1 cellular context compared by ENCODE assay signal in genomic region chr1:8680628-8681316, GRCh38.
TF ChIP-seq lines count a peak whose summit lies in the region.

No MANE protein-coding gene starts in this region.

TF ChIP-seq in GM23338, 12 proteins besides CTCF, POLR2A, EP300 and RAD21 (continued from another document):
- no peak for TF ChIP-seq ETS1 (IDR thresholded peaks at IDR 0.05)
- no peak for TF ChIP-seq EZH2 (IDR thresholded peaks at IDR 0.05; ENCODE audit: low read depth, unreplicated experiment)
- no peak for TF ChIP-seq CREB1 (CRISPR knock-in tag; IDR thresholded peaks at IDR 0.05; ENCODE audit: low read depth)
- TF ChIP-seq POLR2AphosphoS5 (IDR thresholded peaks at IDR 0.05; ENCODE audit: low read depth): no peak
- no peak for TF ChIP-seq REST (IDR thresholded peaks at IDR 0.05; ENCODE audit: unreplicated experiment)
- TF ChIP-seq EZH2phosphoT487 (IDR thresholded peaks at IDR 0.05; ENCODE audit: unreplicated experiment): no peak
- TF ChIP-seq ZNF331 (CRISPR knock-in tag; IDR thresholded peaks at IDR 0.05; ENCODE audit: low read depth): no peak
- no peak for TF ChIP-seq ZNF114 (CRISPR knock-in tag; IDR thresholded peaks at IDR 0.05)
- no peak for TF ChIP-seq NANOG (IDR thresholded peaks at IDR 0.05; ENCODE audit: borderline replicate concordance)
